15 cellular contexts compared by ENCODE assay signal in genomic region chr16:84588991-84589390, GRCh38. TPM values are rescaled to one million over a fixed set of nuclear protein-coding genes. Genes with fewer than 3 reads are reported as not detected.
DNase-seq lines count a peak whose midpoint lies in the region; ATAC-seq and TF ChIP-seq lines count a peak whose summit lies in the region.
"Had no signal": no experiment of that assay in that cellular context is flagged by ENCODE, and none has a peak within 500 bp of the region (broad histone marks: within the 10 kb centered on the region; RNA-seq: fewer than 3 reads in every experiment).

No MANE protein-coding gene starts in this region.

- no peaks in the 10 kb centered on the region for H3K9me3 Mint-ChIP-seq in activated naive CD8-positive, alpha-beta T cell treated with anti-CD3 and anti-CD28 coated beads, Interleukin-2, amount 10 ng/mL, durations not matched to agents 7 days and 5 days
- H3K9me3 Mint-ChIP-seq in activated naive CD8-positive, alpha-beta T cell treated with anti-CD3 and anti-CD28 coated beads for 36 hours: no peaks in the 10 kb centered on the region
- H3K9me3 Mint-ChIP-seq in neural progenitor cell: peaks cover 6% of the 10 kb centered on the region
- H3K9me3 Mint-ChIP-seq: CD8-positive, alpha-beta memory T cell; H9 had no signal

- TF ChIP-seq CTCF in HEK293 (tag by site-specific recombination; IDR thresholded peaks at IDR 0.05): no peak
- no peak for TF ChIP-seq CTCF in neural progenitor cell (IDR thresholded peaks at IDR 0.05)

- no peak overlapping the region for H3K9ac ChIP-seq in neural progenitor cell

- CTCF ChIA-PET in HEK293 (lab: Yijun Ruan, JAX): interaction anchor here (1.3 kb wide), 1 partner anchor 34 kb away, joined by 6 read pairs; no protein-coding TSS in a partner anchor

- H3K27ac ChIP-seq in HEK293 (ENCODE audit: extremely low read depth, low read depth, low read length) (no peak overlapping the region), neural progenitor cell (no peak overlapping the region)

- H3K4me3 Mint-ChIP-seq in activated naive CD8-positive, alpha-beta T cell treated with anti-CD3 and anti-CD28 coated beads, Interleukin-2, amount 10 ng/mL, durations not matched to agents 7 days and 5 days: no peak overlapping the region
- no peak overlapping the region for H3K4me3 Mint-ChIP-seq in activated naive CD8-positive, alpha-beta T cell treated with anti-CD3 and anti-CD28 coated beads for 36 hours
- H3K4me3 Mint-ChIP-seq in neural progenitor cell: peak overlapping the region; percentile 8
- H3K4me3 Mint-ChIP-seq: H9 had no signal

- H3K27me3 ChIP-seq in neural progenitor cell: no peaks in the 10 kb centered on the region

- H3K4me1 Mint-ChIP-seq in activated naive CD8-positive, alpha-beta T cell treated with anti-CD3 and anti-CD28 coated beads, Interleukin-2, amount 10 ng/mL, durations not matched to agents 7 days and 5 days: peaks cover 34% of the 10 kb centered on the region
- peaks cover 24% of the 10 kb centered on the region for H3K4me1 Mint-ChIP-seq in activated naive CD8-positive, alpha-beta T cell treated with anti-CD3 and anti-CD28 coated beads for 36 hours
- H3K4me1 Mint-ChIP-seq in neural progenitor cell: peaks cover 35% of the 10 kb centered on the region

- no peak for ATAC-seq in activated naive CD8-positive, alpha-beta T cell treated with anti-CD3 and anti-CD28 coated beads, Interleukin-2, amount 10 ng/mL, durations not matched to agents 7 days and 5 days (ENCODE audit: low read depth)

- peaks cover 46% of the 10 kb centered on the region for H3K36me3 Mint-ChIP-seq in activated naive CD8-positive, alpha-beta T cell treated with anti-CD3 and anti-CD28 coated beads, Interleukin-2, amount 10 ng/mL, durations not matched to agents 7 days and 5 days
- peaks cover 51% of the 10 kb centered on the region for H3K36me3 Mint-ChIP-seq in activated naive CD8-positive, alpha-beta T cell treated with anti-CD3 and anti-CD28 coated beads for 36 hours
- H3K36me3 Mint-ChIP-seq in neural progenitor cell: peaks cover 48% of the 10 kb centered on the region

- H3K9me3 ChIP-seq in HEK293 (ENCODE audit: control insufficient read depth, insufficient read depth, low read depth, low read length): no peaks in the 10 kb centered on the region
- no peaks in the 10 kb centered on the region for H3K9me3 ChIP-seq in neural progenitor cell (ENCODE audit: low read depth)
- H3K9me3 ChIP-seq: Caco-2 had no signal

- H3K4me2 ChIP-seq in neural progenitor cell: no peak overlapping the region

- H3K27ac Mint-ChIP-seq in activated naive CD8-positive, alpha-beta T cell treated with anti-CD3 and anti-CD28 coated beads, Interleukin-2, amount 10 ng/mL, durations not matched to agents 7 days and 5 days: peak overlapping the region; percentile 24
- H3K27ac Mint-ChIP-seq in activated naive CD8-positive, alpha-beta T cell treated with anti-CD3 and anti-CD28 coated beads for 36 hours: no peak overlapping the region
- H3K27ac Mint-ChIP-seq in neural progenitor cell: no peak overlapping the region
- H3K27ac Mint-ChIP-seq: H9 had no signal

- H3K36me3 ChIP-seq in HEK293 (ENCODE audit: control insufficient read depth in 2 of 2, insufficient read depth in 1 of 2, low read length in 2 of 2) (peaks cover 0 to 12% of the 10 kb centered on the region in 2 experiments; a peak in 1 of 3 replicates), neural progenitor cell (no peaks in the 10 kb centered on the region)

- H3K4me3 ChIP-seq in HEK293 (ENCODE audit: low read depth, low read length) (no peak overlapping the region), neural progenitor cell (no peak overlapping the region)

- no peaks in the 10 kb centered on the region for H3K27me3 Mint-ChIP-seq in activated naive CD8-positive, alpha-beta T cell treated with anti-CD3 and anti-CD28 coated beads, Interleukin-2, amount 10 ng/mL, durations not matched to agents 7 days and 5 days
- H3K27me3 Mint-ChIP-seq in activated naive CD8-positive, alpha-beta T cell treated with anti-CD3 and anti-CD28 coated beads for 36 hours: no peaks in the 10 kb centered on the region
- peaks cover 7% of the 10 kb centered on the region for H3K27me3 Mint-ChIP-seq in neural progenitor cell (ENCODE audit: insufficient read depth, low read depth)

- no peak for DNase-seq in activated naive CD8-positive, alpha-beta T cell treated with anti-CD3 and anti-CD28 coated beads, Interleukin-2, amount 10 ng/mL, durations not matched to agents 7 days and 5 days
- DNase-seq in activated naive CD8-positive, alpha-beta T cell treated with anti-CD3 and anti-CD28 coated beads for 36 hours: no peak
- DNase-seq in neural progenitor cell (ENCODE audit: low spot score) (no peak), NCI-H82 treated with DMSO at 0.1 percent for 48 hours (lab: John Stamatoyannopoulos, UW; ENCODE audit: unreplicated experiment) (no peak), NCI-H187 (lab: John Stamatoyannopoulos, UW) (no peak), HT-29 (ENCODE audit: low spot score) (no peak)
- DNase-seq: ACHN, C1 segment of cervical spinal cord, Caco-2, DND-41, GDM1, GOT3, H9 had no signal

- peaks cover 16% of the 10 kb centered on the region for H3F3A ChIP-seq in neural progenitor cell (ENCODE audit: low read depth)

- H3K4me1 ChIP-seq in HEK293 (ENCODE audit: control insufficient read depth, insufficient read depth, low read length) (no peaks in the 10 kb centered on the region), neural progenitor cell (peaks cover 10% of the 10 kb centered on the region)

- no peak overlapping the region for H2AFZ ChIP-seq in neural progenitor cell (replicated peaks)

- H3K79me2 ChIP-seq in neural progenitor cell (ENCODE audit: low read depth): peaks cover 19% of the 10 kb centered on the region

- POLR2A ChIA-PET in activated naive CD8-positive, alpha-beta T cell treated with anti-CD3 and anti-CD28 coated beads, Interleukin-2, amount 10 ng/mL, durations not matched to agents 7 days and 5 days (lab: Charles Lee): no interaction called here
- POLR2A ChIA-PET in HEK293 (lab: Yijun Ruan, JAX): no interaction called here

- peaks cover 21% of the 10 kb centered on the region for H4K20me1 ChIP-seq in neural progenitor cell (ENCODE audit: low read depth)

TF ChIP-seq in HEK293, 187 proteins besides CTCF, POLR2A, EP300 and RAD21:
- TF ChIP-seq ZNF121 (tag by site-specific recombination; IDR thresholded peaks at IDR 0.05) (peak; percentile 73; the same call in 1 of the 2 replicates), ZSCAN16 (tag by site-specific recombination; IDR thresholded peaks at IDR 0.05) (no peak)

RNA-seq across cellular contexts. Expression of gene COTL1, which starts 28.9 kb away (rescaled TPM):
- 100 to 1,000 TPM; 657 to 664 TPM for total RNA-seq in activated naive CD8-positive, alpha-beta T cell treated with anti-CD3 and anti-CD28 coated beads, Interleukin-2, amount 10 ng/mL, durations not matched to agents 7 days and 5 days
- 100 to 1,000 TPM; 588 to 605 TPM for total RNA-seq in activated naive CD8-positive, alpha-beta T cell treated with anti-CD3 and anti-CD28 coated beads for 36 hours
- 46.9 and 93.7 TPM in 2 replicates for total RNA-seq in neural progenitor cell (ENCODE audit: low replicate concordance)
- total RNA-seq in HT-29 (2014; rRNA removed; shearing (Covaris generic)): 105 and 121 TPM in 2 replicates

RNA-seq across cellular contexts. Expression of gene KLHL36, which starts 59.3 kb away (rescaled TPM):
- 10 to 100 TPM; 66.8 to 72.6 TPM for total RNA-seq in activated naive CD8-positive, alpha-beta T cell treated with anti-CD3 and anti-CD28 coated beads, Interleukin-2, amount 10 ng/mL, durations not matched to agents 7 days and 5 days
- 10 to 100 TPM; 32.6 to 34.8 TPM for total RNA-seq in activated naive CD8-positive, alpha-beta T cell treated with anti-CD3 and anti-CD28 coated beads for 36 hours
- total RNA-seq in neural progenitor cell (ENCODE audit: low replicate concordance): 15.9 and 25.3 TPM in 2 replicates
- 64.9 and 70.1 TPM in 2 replicates for total RNA-seq in HT-29 (2014; rRNA removed; shearing (Covaris generic))
